In the genomic region with DNA sequence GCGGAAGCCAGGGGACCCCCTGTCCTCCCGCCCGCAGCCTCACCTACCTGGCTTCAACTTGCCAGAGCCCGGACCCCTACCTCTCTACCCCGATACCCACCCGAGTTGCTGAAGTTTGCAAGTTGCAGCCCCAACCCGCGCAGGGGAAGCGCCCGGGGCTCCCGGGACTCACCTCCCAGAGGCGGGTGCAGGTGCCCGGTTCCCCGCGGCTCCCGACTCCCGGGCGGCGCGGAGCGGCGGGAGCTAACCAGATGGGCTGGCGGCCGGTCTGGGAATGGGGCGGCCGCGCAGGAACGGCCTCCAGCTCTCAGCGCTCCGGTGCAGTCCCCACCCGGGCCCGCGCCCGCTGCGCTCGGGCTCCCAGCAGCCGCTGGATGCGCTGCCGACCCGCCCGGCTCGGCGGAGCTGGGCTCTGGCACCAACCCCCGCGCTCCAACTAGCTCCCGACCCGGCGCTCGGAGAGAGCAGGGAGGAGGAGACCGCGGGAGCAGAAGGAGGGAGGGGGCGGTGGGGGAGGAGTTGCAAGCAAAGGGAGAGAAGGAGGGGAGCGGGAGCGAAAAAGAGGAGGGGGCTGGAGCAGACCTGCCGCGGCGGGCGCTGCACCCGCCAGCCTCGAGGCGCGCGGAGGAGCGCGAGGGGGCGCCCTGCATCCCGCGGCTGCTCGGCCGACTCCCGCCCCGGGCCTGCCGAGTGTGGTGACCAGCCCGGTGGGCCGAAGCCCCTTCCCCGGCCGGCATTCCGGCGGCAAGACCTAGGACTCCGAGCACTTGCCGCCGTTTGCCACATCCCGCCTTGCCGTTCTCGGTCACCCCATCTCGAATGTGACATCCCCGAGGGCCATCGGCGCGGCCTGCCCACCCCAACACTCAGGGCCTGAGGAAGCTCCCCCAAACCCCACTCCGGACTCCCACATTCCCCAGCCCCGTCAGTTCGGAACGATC, we compare ENCODE assay signal across 8 cellular contexts. TPM values are rescaled to one million over a fixed set of nuclear protein-coding genes. Genes with fewer than 3 reads are reported as not detected.
DNase-seq lines count a peak whose midpoint lies in the region; ATAC-seq and TF ChIP-seq lines count a peak whose summit lies in the region.

A gene with protein sequence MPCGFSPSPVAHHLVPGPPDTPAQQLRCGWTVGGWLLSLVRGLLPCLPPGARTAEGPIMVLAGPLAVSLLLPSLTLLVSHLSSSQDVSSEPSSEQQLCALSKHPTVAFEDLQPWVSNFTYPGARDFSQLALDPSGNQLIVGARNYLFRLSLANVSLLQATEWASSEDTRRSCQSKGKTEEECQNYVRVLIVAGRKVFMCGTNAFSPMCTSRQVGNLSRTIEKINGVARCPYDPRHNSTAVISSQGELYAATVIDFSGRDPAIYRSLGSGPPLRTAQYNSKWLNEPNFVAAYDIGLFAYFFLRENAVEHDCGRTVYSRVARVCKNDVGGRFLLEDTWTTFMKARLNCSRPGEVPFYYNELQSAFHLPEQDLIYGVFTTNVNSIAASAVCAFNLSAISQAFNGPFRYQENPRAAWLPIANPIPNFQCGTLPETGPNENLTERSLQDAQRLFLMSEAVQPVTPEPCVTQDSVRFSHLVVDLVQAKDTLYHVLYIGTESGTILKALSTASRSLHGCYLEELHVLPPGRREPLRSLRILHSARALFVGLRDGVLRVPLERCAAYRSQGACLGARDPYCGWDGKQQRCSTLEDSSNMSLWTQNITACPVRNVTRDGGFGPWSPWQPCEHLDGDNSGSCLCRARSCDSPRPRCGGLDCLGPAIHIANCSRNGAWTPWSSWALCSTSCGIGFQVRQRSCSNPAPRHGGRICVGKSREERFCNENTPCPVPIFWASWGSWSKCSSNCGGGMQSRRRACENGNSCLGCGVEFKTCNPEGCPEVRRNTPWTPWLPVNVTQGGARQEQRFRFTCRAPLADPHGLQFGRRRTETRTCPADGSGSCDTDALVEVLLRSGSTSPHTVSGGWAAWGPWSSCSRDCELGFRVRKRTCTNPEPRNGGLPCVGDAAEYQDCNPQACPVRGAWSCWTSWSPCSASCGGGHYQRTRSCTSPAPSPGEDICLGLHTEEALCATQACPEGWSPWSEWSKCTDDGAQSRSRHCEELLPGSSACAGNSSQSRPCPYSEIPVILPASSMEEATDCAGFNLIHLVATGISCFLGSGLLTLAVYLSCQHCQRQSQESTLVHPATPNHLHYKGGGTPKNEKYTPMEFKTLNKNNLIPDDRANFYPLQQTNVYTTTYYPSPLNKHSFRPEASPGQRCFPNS (minus strand): TSS at position 472 of the 941 bp plus-strand sequence. CDS start 66,500 bp downstream, outside the sequence.

- peak; percentile 41 to 68 for ATAC-seq in activated naive CD4-positive, alpha-beta T cell treated with anti-CD3 and anti-CD28 coated beads, Interleukin-2, amount 50 U/mL, for 72 hours
- ATAC-seq in heart right ventricle (peak; percentile 72 to 86 (median 80)), GM18505 (IDR thresholded peaks at IDR 0.05; ENCODE audit: unreplicated experiment) (no peak), GM21737 (IDR thresholded peaks at IDR 0.05; ENCODE audit: unreplicated experiment) (no peak)

- intact Hi-C loops in heart right ventricle (cut with DNase I): loop anchor here (1.0 to 10.0 kb wide), 12 partner anchors 45 to 1483 kb away; a partner anchor contains a TSS
- intact Hi-C loops in posterior vena cava (cut with DNase I): loop anchor here (2.0 kb wide), 3 partner anchors 27 to 85 kb away; no protein-coding TSS in a partner anchor

- 1% methylated on average over 81 to 94 of the region's 94 CpGs for WGBS in heart right ventricle, 2 donors

- peaks cover 9 to 49% (median 30%) of the 10 kb centered on the region in 9 donors for H3K4me1 ChIP-seq in heart right ventricle

- H3K36me3 ChIP-seq in heart right ventricle: no peaks in the 10 kb centered on the region

- H3K9me3 Mint-ChIP-seq in activated naive CD4-positive, alpha-beta T cell treated with anti-CD3 and anti-CD28 coated beads, Interleukin-2, amount 50 U/mL, for 72 hours: no peaks in the 10 kb centered on the region

- no peak for TF ChIP-seq POLR2A in GM18505 (IDR thresholded peaks at IDR 0.05; ENCODE audit: borderline replicate concordance, extremely low read depth, insufficient read depth, insufficient read length)

- peak within 1 kb of the TSS in 8 of 10 donors; percentile 8 to 75 (median 54) for H3K27ac ChIP-seq in heart right ventricle

- no peak within 1 kb of the TSS for H3K27ac Mint-ChIP-seq in activated naive CD4-positive, alpha-beta T cell treated with anti-CD3 and anti-CD28 coated beads, Interleukin-2, amount 50 U/mL, for 72 hours

- peaks cover 0 to 6% of the 10 kb centered on the region in 2 donors for H3K36me3 Mint-ChIP-seq in activated naive CD4-positive, alpha-beta T cell treated with anti-CD3 and anti-CD28 coated beads, Interleukin-2, amount 50 U/mL, for 72 hours

- DNase-seq in NCI-H2081 (lab: John Stamatoyannopoulos, UW) (peak; percentile 46 to 63), NCI-H2081 treated with DMSO at 0.1 percent for 48 hours (lab: John Stamatoyannopoulos, UW) (no peak), NCI-H1694 treated with DMSO at 0.1 percent for 48 hours (lab: John Stamatoyannopoulos, UW) (peak; percentile 60), heart right ventricle (peak; percentile 29 to 47), posterior vena cava (ENCODE audit: low spot score) (peak; percentile 81)
- DNase-seq in activated naive CD4-positive, alpha-beta T cell treated with anti-CD3 and anti-CD28 coated beads, Interleukin-2, amount 50 U/mL, for 72 hours (ENCODE audit: low spot score in 2 of 2): peak in 1 of 2 donors; percentile 47

- peak within 1 kb of the TSS; percentile 40 to 82 (median 68) for H3K4me3 ChIP-seq in heart right ventricle

- TF ChIP-seq CTCF in heart right ventricle (IDR thresholded peaks at IDR 0.05): peak in 8 of 9 donors; percentile 26 to 72 (median 56)

- no peaks in the 10 kb centered on the region for H3K9me3 ChIP-seq in heart right ventricle

- peaks cover 0 to 87% (median 17%) of the 10 kb centered on the region in 7 donors for H3K27me3 ChIP-seq in heart right ventricle

RNA-seq across cellular contexts. Expression of the gene that starts here (rescaled TPM):
- not detected for total RNA-seq in activated naive CD4-positive, alpha-beta T cell treated with anti-CD3 and anti-CD28 coated beads, Interleukin-2, amount 50 U/mL, for 72 hours
- total RNA-seq in heart right ventricle (10 to 100 TPM in 4 of 10 donors, 1 to 10 TPM in 6; 1.3 to 12.7 (median 7.4) TPM), posterior vena cava (1 to 10 TPM in 1 of 2 donors, under 1 TPM in 1; 0.93 to 1.3 TPM)
- polyA plus RNA-seq in heart right ventricle: 10 to 100 TPM in 1 of 2 donors, 1 to 10 TPM in 1; 4.2 to 10.3 TPM

Comparison
In these comparisons a context has a peak if more than half of its experiments do, and no peak if none do; other contexts are left out.
1. Peak in ATAC-seq in activated naive CD4-positive, alpha-beta T cell treated with anti-CD3 and anti-CD28 coated beads, Interleukin-2, amount 50 U/mL, for 72 hours; RNA of the gene not detected or under 1 TPM.
2. ATAC-seq: peak in heart right ventricle (8 of 8); none in GM18505 (single experiment) and GM21737 (single experiment).